ENCODE assay signal across 7 cellular contexts in genomic region chr17:16285646-16286008, GRCh38.
A peak's percentile ranks its signal among the peaks of the same experiment; 100 is the strongest.
DNase-seq lines count a peak whose midpoint lies in the region; ATAC-seq, FAIRE-seq and TF ChIP-seq lines count a peak whose summit lies in the region.

No MANE protein-coding gene starts in this region.

- no peaks in the 10 kb centered on the region for H3K9me3 ChIP-seq in kidney (ENCODE audit: control insufficient read depth in 1 of 2, low read length in 2 of 2)
- H3K9me3 ChIP-seq in subcutaneous abdominal adipose tissue (ENCODE audit: control insufficient read depth in 5 of 5, low read length in 5 of 5), result no peaks in the 10 kb centered on the region

- TF ChIP-seq CTCF in HFF-Myc (IDR thresholded peaks at IDR 0.05; ENCODE audit: low read depth, low read length, missing control alignments) (peak; percentile 68), kidney (IDR thresholded peaks at IDR 0.05; ENCODE audit: borderline replicate concordance, extremely low read depth, insufficient read depth) (peak; percentile 42)

- DNase-seq in HFF-Myc (ENCODE audit: extremely low read depth, low read depth) (no peak), kidney (no peak), COR-L47 (lab: John Stamatoyannopoulos, UW) (no peak), NCI-H226 (no peak)

- H3K27ac Mint-ChIP-seq in activated naive CD8-positive, alpha-beta T cell, result peak overlapping the region; percentile 95

- peak overlapping the region; percentile 23 for H3K4me3 ChIP-seq in HFF-Myc (replicated peaks; ENCODE audit: low read depth, low read length)
- peak overlapping the region in 1 of 2 donors; percentile 2 for H3K4me3 ChIP-seq in kidney (ENCODE audit: low read length in 2 of 2)
- H3K4me3 ChIP-seq in subcutaneous abdominal adipose tissue (ENCODE audit: low read depth in 1 of 5, low read length in 5 of 5), result peak overlapping the region; percentile 25 to 60 (median 53)

- H3K27ac ChIP-seq in kidney (ENCODE audit: low read depth in 2 of 2, low read length in 2 of 2) (peak overlapping the region; percentile 92 to 94), subcutaneous abdominal adipose tissue (ENCODE audit: low read depth, low read length) (peak overlapping the region; percentile 99)

- H3K9ac ChIP-seq in kidney (ENCODE audit: low read length in 2 of 2), result peak overlapping the region; percentile 27 to 28
- peak overlapping the region; percentile 56 to 94 (median 76) for H3K9ac ChIP-seq in subcutaneous abdominal adipose tissue (ENCODE audit: low read length in 5 of 5)

- FAIRE-seq in kidney (lab: Jason Lieb, UNC), result no peak

- intact Hi-C loops in kidney (cut with DNase I), result no loop called here

- H3K36me3 ChIP-seq in kidney (ENCODE audit: control insufficient read depth in 1 of 2, insufficient read depth in 2 of 2, low read length in 2 of 2) (no peaks in the 10 kb centered on the region), subcutaneous abdominal adipose tissue (ENCODE audit: control insufficient read depth in 5 of 5, insufficient read depth in 5 of 5, low read length in 5 of 5) (no peaks in the 10 kb centered on the region)

- peaks cover 12% of the 10 kb centered on the region for H3K36me3 Mint-ChIP-seq in activated naive CD8-positive, alpha-beta T cell

- no peak for ATAC-seq in GM18502 (IDR thresholded peaks at IDR 0.05; ENCODE audit: poor library complexity, unreplicated experiment)

- peaks cover 60% of the 10 kb centered on the region for H3K4me1 Mint-ChIP-seq in activated naive CD8-positive, alpha-beta T cell (ENCODE audit: low read depth)

- H3K27me3 Mint-ChIP-seq in activated naive CD8-positive, alpha-beta T cell, result no peaks in the 10 kb centered on the region

- H3K4me1 ChIP-seq in kidney (ENCODE audit: control insufficient read depth in 1 of 2, insufficient read depth in 1 of 2, low read depth in 1 of 2, low read length in 2 of 2) (peaks cover 12 to 15% of the 10 kb centered on the region in 2 donors), subcutaneous abdominal adipose tissue (ENCODE audit: control insufficient read depth in 5 of 5, insufficient read depth in 5 of 5, low read length in 5 of 5) (peaks cover 21 to 36% (median 31%) of the 10 kb centered on the region in 5 donors)

- peak overlapping the region; percentile 77 for H3K4me3 Mint-ChIP-seq in activated naive CD8-positive, alpha-beta T cell

- H3K27me3 ChIP-seq in subcutaneous abdominal adipose tissue (ENCODE audit: control insufficient read depth in 5 of 5, insufficient read depth in 4 of 5, low read length in 5 of 5), result no peaks in the 10 kb centered on the region

- no peaks in the 10 kb centered on the region for H3K9me3 Mint-ChIP-seq in activated naive CD8-positive, alpha-beta T cell (ENCODE audit: low read depth)
